In the genomic region with DNA sequence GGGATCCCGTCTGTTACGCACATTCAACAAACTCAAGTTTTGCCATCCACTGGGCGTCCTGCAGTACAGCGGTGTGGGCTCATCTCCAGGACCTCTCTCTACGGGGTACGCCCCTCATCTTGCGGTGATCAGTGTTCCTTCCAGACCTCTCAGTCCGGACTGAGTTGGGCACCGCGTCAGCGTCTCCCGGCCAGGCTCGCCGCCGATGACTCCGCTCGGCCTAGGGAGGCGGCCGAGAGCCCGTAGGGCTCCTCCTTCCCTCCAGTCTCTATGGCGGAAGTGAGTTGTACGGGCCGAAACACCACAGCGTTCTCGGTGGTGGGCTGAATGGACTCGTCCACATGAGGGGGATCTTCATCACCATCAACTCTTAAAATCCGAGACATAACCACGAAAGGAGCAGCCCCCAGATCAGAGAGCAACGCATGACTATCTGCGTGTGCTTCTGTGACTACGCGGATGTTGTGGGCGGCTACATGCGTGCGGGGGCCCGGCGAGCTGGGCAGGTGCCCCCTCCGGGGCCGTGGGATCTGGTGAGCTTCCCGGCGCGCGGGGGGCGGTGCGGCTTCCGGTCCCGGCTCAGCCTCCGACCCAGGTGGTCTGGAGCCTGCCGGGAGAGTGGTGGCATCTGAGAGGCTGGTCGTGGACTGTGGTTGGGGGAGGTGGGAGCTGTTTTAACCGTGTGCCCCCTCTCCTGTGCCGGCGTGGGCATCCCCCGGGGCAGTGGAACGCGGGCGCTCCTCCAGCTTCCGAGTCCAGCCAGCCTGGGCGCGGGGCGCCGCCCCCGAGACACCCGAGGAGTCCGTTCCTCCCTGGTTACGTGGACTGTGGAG, we compare ENCODE assay signal across 8 cellular contexts. TPM values are rescaled to one million over a fixed set of nuclear protein-coding genes. Genes with fewer than 3 reads are reported as not detected.
DNase-seq lines count a peak whose midpoint lies in the region; TF ChIP-seq lines count a peak whose summit lies in the region.

Gene ATG101 (plus strand): TSS at position 569 of the 833 bp plus-strand sequence. CDS start 3,673 bp downstream, outside the sequence.

- H3K23ac ChIP-seq in H9 (ENCODE audit: insufficient read length, low read depth, low read length): no peak within 1 kb of the TSS

- peak within 1 kb of the TSS; percentile 85 for H4K5ac ChIP-seq in H9 (ENCODE audit: insufficient read length, low read depth, low read length)

- H2BK120ac ChIP-seq in H9 (ENCODE audit: low read depth, low read length, poor library complexity, severe bottlenecking): peak within 1 kb of the TSS; percentile 74

- H3K27me3 ChIP-seq in H9 (ENCODE audit: insufficient read depth, low read length) (no peaks in the 10 kb centered on the region), stomach smooth muscle (ENCODE audit: control insufficient read depth in 1 of 2, insufficient read depth in 2 of 2, low read length in 2 of 2) (no peaks in the 10 kb centered on the region)

- H2BK15ac ChIP-seq in H9 (ENCODE audit: low read depth, low read length): no peak within 1 kb of the TSS

- H3K36me3 ChIP-seq in stomach smooth muscle (ENCODE audit: control insufficient read depth in 2 of 2, insufficient read depth in 2 of 2, low read length in 2 of 2): peaks cover 13 to 15% of the 10 kb centered on the region in 2 donors

- H3T11ph ChIP-seq in H9 (ENCODE audit: low read length): peak within 1 kb of the TSS; percentile 69

- peak within 1 kb of the TSS; percentile 97 for H3K14ac ChIP-seq in H9 (ENCODE audit: insufficient read depth, low read length)

- no peak within 1 kb of the TSS for H4K8ac ChIP-seq in H9 (replicated peaks; ENCODE audit: insufficient read length, low read depth, low read length)

- H2AK5ac ChIP-seq in H9 (ENCODE audit: insufficient read length, low read length): no peak within 1 kb of the TSS

- peak within 1 kb of the TSS; percentile 76 to 98 for H3K4me3 ChIP-seq in stomach smooth muscle (ENCODE audit: low read length in 2 of 2)

- peak within 1 kb of the TSS; percentile 98 for H3K18ac ChIP-seq in H9 (ENCODE audit: insufficient read length, low read depth, low read length)

- H3K27me3 Mint-ChIP-seq in H9 (ENCODE audit: low read depth) (peaks cover 30% of the 10 kb centered on the region), nephron progenitor cell (ENCODE audit: low read depth, poor library complexity) (peaks cover 28% of the 10 kb centered on the region)

- H3K9me3 ChIP-seq in H9 (ENCODE audit: control insufficient read depth, low read depth, low read length) (no peaks in the 10 kb centered on the region), stomach smooth muscle (ENCODE audit: control insufficient read depth in 2 of 2, low read length in 2 of 2) (no peaks in the 10 kb centered on the region)

- H3K27ac Mint-ChIP-seq in H9 (peak within 1 kb of the TSS; percentile 100), nephron progenitor cell (peak within 1 kb of the TSS; percentile 100)

- no CpG with 5 or more reads among the region's 66 CpGs for WGBS in H9 (ENCODE audit: extremely low coverage, insufficient read length, low lambda C conversion rate)

- DNase-seq in GDM1 (lab: John Stamatoyannopoulos, UW): peak; percentile 83
- peak; percentile 97 for DNase-seq in H9
- peak; percentile 89 for DNase-seq in M059J (ENCODE audit: low read depth)
- peak; percentile 91 to 94 for DNase-seq in SHP77 (lab: John Stamatoyannopoulos, UW)
- peak; percentile 95 for DNase-seq in activated effector memory CD4-positive, alpha-beta T cell treated with anti-CD3 and anti-CD28 coated beads, Interleukin-2, amount 50 U/mL, for 16 hours
- DNase-seq in fibroblast of the conjunctiva (ENCODE audit: low read depth): peak; percentile 87
- DNase-seq in nephron progenitor cell: peak; percentile 87

- H3K4me1 ChIP-seq in H9 (ENCODE audit: insufficient read depth, low read length) (no peaks in the 10 kb centered on the region), stomach smooth muscle (ENCODE audit: control insufficient read depth, insufficient read depth, low read length) (peaks cover 22% of the 10 kb centered on the region)

- H2BK20ac ChIP-seq in H9 (ENCODE audit: low read depth, low read length, poor library complexity, severe bottlenecking): no peak within 1 kb of the TSS

- H3K56ac ChIP-seq in H9 (ENCODE audit: insufficient read length, low read depth, low read length): no peak within 1 kb of the TSS

- peaks cover 11% of the 10 kb centered on the region; the same call in 1 of the 2 replicates for H3K79me2 ChIP-seq in H9 (ENCODE audit: insufficient read depth, low read length)

- peaks cover 7% of the 10 kb centered on the region for H3K23me2 ChIP-seq in H9 (ENCODE audit: insufficient read length, low read depth, low read length, poor library complexity, severe bottlenecking)

- no peaks in the 10 kb centered on the region for H3K79me1 ChIP-seq in H9 (ENCODE audit: insufficient read depth, low read depth, low read length, poor library complexity, severe bottlenecking)

- TF ChIP-seq CTCF in H9 (conservative IDR thresholded peaks at IDR 0.05) (peak; percentile 81), nephron progenitor cell (IDR thresholded peaks at IDR 0.05) (peak; percentile 56)

- H3K4me3 Mint-ChIP-seq in H9 (peak within 1 kb of the TSS; percentile 97 to 98), nephron progenitor cell (peak within 1 kb of the TSS; percentile 99)

- H2BK12ac ChIP-seq in H9 (ENCODE audit: insufficient read length, low read depth, low read length): peak within 1 kb of the TSS; percentile 87

- peak within 1 kb of the TSS; percentile 90 for H3K9ac ChIP-seq in H9 (ENCODE audit: extremely low read depth, insufficient read length, low read length)
- peak within 1 kb of the TSS; percentile 86 to 87 for H3K9ac ChIP-seq in stomach smooth muscle (ENCODE audit: low read length in 2 of 2)

- peak within 1 kb of the TSS; percentile 96 for H2BK5ac ChIP-seq in H9 (ENCODE audit: insufficient read length, low read length)

- peaks cover 19 to 26% (median 26%) of the 10 kb centered on the region in 3 experiments; a peak in 6 of 7 replicates for H3K36me3 Mint-ChIP-seq in H9 (ENCODE audit: insufficient read depth in 1 of 3, low read depth in 3 of 3)
- peaks cover 17% of the 10 kb centered on the region for H3K36me3 Mint-ChIP-seq in nephron progenitor cell (ENCODE audit: low read depth)

- H3K4me1 Mint-ChIP-seq in H9 (peaks cover 15% of the 10 kb centered on the region in 2 experiments), nephron progenitor cell (peaks cover 61% of the 10 kb centered on the region)

- peak within 1 kb of the TSS; percentile 98 for H3K4me2 ChIP-seq in H9 (ENCODE audit: insufficient read depth, insufficient read length, low read length)

- H4K91ac ChIP-seq in H9 (ENCODE audit: insufficient read length, low read depth, low read length): no peak within 1 kb of the TSS

- H3K4ac ChIP-seq in H9 (ENCODE audit: low read depth, low read length): no peak within 1 kb of the TSS; the same call in 1 of the 2 replicates

- H3K9me3 Mint-ChIP-seq in H9: no peaks in the 10 kb centered on the region
- H3K9me3 Mint-ChIP-seq in nephron progenitor cell: no peaks in the 10 kb centered on the region

- H3K27ac ChIP-seq in H9 (ENCODE audit: insufficient read length, low read depth, low read length) (no peak within 1 kb of the TSS), stomach smooth muscle (ENCODE audit: low read length) (peak within 1 kb of the TSS; percentile 91)

- H2AFZ ChIP-seq in H9 (ENCODE audit: low read length): no peak within 1 kb of the TSS

- peaks cover 2% of the 10 kb centered on the region for H4K20me1 ChIP-seq in H9 (ENCODE audit: control insufficient read depth, insufficient read depth, insufficient read length)

RNA-seq across cellular contexts. Expression of gene ATG101, which starts in this region (rescaled TPM):
- total RNA-seq in H9 (2021): 58.3 and 61.1 TPM in 2 replicates
- total RNA-seq in M059J (2014; rRNA removed; shearing (Covaris generic)): 52.6 and 62.0 TPM in 2 replicates
